In the genomic region with DNA sequence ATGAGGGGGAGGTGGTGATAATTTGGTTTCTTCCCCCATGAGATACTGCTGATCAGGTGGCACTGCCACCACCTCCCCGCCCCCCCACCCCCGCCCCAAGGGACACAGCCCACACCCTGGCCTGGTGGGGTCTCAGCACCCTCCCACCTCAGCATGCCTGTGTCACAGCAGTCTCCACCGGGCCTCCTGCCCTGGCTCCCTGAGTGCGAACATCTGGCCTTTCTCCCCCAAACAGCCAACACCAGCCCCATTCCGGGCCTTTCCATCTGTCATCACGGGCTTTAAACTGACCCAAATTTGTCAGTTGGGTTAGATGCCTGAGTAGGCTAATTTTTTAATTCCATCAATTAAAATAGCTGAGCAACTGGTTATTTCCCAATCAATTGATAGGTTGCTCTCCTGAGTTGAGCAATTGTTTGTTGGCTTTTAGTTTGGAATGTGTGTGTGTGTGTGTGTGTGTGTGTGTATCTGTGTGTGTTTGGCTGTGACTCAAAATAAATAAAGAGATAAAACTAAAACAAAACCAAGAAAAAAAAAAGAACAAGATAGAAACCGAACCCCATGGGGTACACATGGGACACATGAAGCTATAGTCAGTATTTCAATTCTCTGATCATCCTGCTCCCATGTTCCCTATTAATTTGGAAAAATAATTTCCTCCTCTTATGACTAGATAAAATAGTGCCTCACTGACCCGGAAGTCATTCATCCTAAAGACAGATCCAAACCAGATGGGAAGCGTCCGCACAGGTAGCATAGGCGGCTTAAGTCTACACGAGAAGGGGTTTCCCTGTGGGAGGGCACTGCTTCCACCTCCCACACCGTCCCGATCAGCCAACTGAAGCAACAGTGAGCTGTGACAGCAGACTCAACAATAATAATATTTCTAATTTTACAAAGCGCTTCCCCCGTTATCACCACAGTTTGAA, we compare ENCODE assay signal across 1 cellular context.
TF ChIP-seq lines count a peak whose summit lies in the region.

No MANE protein-coding gene starts in this region.

TF ChIP-seq in HepG2, 621 proteins besides CTCF, POLR2A, EP300 and RAD21 (continued from another document and continues in another):
- TF ChIP-seq, protein P1, sequence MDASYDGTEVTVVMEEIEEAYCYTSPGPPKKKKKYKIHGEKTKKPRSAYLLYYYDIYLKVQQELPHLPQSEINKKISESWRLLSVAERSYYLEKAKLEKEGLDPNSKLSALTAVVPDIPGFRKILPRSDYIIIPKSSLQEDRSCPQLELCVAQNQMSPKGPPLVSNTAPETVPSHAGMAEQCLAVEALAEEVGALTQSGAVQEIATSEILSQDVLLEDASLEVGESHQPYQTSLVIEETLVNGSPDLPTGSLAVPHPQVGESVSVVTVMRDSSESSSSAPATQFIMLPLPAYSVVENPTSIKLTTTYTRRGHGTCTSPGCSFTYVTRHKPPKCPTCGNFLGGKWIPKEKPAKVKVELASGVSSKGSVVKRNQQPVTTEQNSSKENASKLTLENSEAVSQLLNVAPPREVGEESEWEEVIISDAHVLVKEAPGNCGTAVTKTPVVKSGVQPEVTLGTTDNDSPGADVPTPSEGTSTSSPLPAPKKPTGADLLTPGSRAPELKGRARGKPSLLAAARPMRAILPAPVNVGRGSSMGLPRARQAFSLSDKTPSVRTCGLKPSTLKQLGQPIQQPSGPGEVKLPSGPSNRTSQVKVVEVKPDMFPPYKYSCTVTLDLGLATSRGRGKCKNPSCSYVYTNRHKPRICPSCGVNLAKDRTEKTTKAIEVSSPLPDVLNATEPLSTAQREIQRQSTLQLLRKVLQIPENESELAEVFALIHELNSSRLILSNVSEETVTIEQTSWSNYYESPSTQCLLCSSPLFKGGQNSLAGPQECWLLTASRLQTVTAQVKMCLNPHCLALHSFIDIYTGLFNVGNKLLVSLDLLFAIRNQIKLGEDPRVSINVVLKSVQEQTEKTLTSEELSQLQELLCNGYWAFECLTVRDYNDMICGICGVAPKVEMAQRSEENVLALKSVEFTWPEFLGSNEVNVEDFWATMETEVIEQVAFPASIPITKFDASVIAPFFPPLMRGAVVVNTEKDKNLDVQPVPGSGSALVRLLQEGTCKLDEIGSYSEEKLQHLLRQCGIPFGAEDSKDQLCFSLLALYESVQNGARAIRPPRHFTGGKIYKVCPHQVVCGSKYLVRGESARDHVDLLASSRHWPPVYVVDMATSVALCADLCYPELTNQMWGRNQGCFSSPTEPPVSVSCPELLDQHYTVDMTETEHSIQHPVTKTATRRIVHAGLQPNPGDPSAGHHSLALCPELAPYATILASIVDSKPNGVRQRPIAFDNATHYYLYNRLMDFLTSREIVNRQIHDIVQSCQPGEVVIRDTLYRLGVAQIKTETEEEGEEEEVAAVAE (CRISPR knock-in tag; IDR thresholded peaks at IDR 0.05; ENCODE audit: borderline replicate concordance): no peak
- peak; percentile 78 for TF ChIP-seq NR2C2 (CRISPR knock-in tag; IDR thresholded peaks at IDR 0.05; ENCODE audit: borderline replicate concordance)
- TF ChIP-seq SOX13 (IDR thresholded peaks at IDR 0.05): no peak
- TF ChIP-seq SOX13 (CRISPR knock-in tag; conservative IDR thresholded peaks at IDR 0.05 in 1 of 2, IDR thresholded peaks at IDR 0.05 in 1 of 2): 0 out of 4 replicates have a peak, but pooled peaks of 1 of the 2 experiments have one; percentile 23
- TF ChIP-seq, protein P2, sequence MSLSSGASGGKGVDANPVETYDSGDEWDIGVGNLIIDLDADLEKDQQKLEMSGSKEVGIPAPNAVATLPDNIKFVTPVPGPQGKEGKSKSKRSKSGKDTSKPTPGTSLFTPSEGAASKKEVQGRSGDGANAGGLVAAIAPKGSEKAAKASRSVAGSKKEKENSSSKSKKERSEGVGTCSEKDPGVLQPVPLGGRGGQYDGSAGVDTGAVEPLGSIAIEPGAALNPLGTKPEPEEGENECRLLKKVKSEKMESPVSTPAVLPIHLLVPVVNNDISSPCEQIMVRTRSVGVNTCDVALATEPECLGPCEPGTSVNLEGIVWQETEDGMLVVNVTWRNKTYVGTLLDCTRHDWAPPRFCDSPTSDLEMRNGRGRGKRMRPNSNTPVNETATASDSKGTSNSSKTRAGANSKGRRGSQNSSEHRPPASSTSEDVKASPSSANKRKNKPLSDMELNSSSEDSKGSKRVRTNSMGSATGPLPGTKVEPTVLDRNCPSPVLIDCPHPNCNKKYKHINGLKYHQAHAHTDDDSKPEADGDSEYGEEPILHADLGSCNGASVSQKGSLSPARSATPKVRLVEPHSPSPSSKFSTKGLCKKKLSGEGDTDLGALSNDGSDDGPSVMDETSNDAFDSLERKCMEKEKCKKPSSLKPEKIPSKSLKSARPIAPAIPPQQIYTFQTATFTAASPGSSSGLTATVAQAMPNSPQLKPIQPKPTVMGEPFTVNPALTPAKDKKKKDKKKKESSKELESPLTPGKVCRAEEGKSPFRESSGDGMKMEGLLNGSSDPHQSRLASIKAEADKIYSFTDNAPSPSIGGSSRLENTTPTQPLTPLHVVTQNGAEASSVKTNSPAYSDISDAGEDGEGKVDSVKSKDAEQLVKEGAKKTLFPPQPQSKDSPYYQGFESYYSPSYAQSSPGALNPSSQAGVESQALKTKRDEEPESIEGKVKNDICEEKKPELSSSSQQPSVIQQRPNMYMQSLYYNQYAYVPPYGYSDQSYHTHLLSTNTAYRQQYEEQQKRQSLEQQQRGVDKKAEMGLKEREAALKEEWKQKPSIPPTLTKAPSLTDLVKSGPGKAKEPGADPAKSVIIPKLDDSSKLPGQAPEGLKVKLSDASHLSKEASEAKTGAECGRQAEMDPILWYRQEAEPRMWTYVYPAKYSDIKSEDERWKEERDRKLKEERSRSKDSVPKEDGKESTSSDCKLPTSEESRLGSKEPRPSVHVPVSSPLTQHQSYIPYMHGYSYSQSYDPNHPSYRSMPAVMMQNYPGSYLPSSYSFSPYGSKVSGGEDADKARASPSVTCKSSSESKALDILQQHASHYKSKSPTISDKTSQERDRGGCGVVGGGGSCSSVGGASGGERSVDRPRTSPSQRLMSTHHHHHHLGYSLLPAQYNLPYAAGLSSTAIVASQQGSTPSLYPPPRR (CRISPR knock-in tag; IDR thresholded peaks at IDR 0.05; ENCODE audit: borderline replicate concordance): peak; percentile 56; the same call in 1 of the 2 replicates
- no peak for TF ChIP-seq ZSCAN20 (CRISPR knock-in tag; IDR thresholded peaks at IDR 0.05; ENCODE audit: borderline replicate concordance)
- TF ChIP-seq PAX8 (CRISPR knock-in tag; IDR thresholded peaks at IDR 0.05; ENCODE audit: borderline replicate concordance): no peak
- TF ChIP-seq FOXP1 (IDR thresholded peaks at IDR 0.05): peak; percentile 92
- TF ChIP-seq FOXP1 (CRISPR knock-in tag; IDR thresholded peaks at IDR 0.05): peak; percentile 88
- peak; percentile 15; the same call in 1 of the 2 replicates for TF ChIP-seq CHD2 (IDR thresholded peaks at IDR 0.05; ENCODE audit: low read depth, low read length)
- TF ChIP-seq KLF12 (CRISPR knock-in tag; IDR thresholded peaks at IDR 0.05; ENCODE audit: borderline replicate concordance): no peak
- TF ChIP-seq ZNF883 (CRISPR knock-in tag; IDR thresholded peaks at IDR 0.05; ENCODE audit: not compliant biosample characterization): no peak
- no peak for TF ChIP-seq SIX4 (CRISPR knock-in tag; IDR thresholded peaks at IDR 0.05)
- peak; percentile 81 for TF ChIP-seq CEBPG (CRISPR knock-in tag; IDR thresholded peaks at IDR 0.05)
- TF ChIP-seq RARA (CRISPR knock-in tag; IDR thresholded peaks at IDR 0.05): 0 out of 2 replicates have a peak, but pooled peaks have one; percentile 13
- TF ChIP-seq FOXA1 (IDR thresholded peaks at IDR 0.05): peak; percentile 87
- TF ChIP-seq FOXA1 (CRISPR knock-in tag; IDR thresholded peaks at IDR 0.05): peak; percentile 56
- no peak for TF ChIP-seq HIVEP1 (CRISPR knock-in tag; IDR thresholded peaks at IDR 0.05)
- no peak for TF ChIP-seq ZNF720 (CRISPR knock-in tag; IDR thresholded peaks at IDR 0.05)
- TF ChIP-seq, protein P3, sequence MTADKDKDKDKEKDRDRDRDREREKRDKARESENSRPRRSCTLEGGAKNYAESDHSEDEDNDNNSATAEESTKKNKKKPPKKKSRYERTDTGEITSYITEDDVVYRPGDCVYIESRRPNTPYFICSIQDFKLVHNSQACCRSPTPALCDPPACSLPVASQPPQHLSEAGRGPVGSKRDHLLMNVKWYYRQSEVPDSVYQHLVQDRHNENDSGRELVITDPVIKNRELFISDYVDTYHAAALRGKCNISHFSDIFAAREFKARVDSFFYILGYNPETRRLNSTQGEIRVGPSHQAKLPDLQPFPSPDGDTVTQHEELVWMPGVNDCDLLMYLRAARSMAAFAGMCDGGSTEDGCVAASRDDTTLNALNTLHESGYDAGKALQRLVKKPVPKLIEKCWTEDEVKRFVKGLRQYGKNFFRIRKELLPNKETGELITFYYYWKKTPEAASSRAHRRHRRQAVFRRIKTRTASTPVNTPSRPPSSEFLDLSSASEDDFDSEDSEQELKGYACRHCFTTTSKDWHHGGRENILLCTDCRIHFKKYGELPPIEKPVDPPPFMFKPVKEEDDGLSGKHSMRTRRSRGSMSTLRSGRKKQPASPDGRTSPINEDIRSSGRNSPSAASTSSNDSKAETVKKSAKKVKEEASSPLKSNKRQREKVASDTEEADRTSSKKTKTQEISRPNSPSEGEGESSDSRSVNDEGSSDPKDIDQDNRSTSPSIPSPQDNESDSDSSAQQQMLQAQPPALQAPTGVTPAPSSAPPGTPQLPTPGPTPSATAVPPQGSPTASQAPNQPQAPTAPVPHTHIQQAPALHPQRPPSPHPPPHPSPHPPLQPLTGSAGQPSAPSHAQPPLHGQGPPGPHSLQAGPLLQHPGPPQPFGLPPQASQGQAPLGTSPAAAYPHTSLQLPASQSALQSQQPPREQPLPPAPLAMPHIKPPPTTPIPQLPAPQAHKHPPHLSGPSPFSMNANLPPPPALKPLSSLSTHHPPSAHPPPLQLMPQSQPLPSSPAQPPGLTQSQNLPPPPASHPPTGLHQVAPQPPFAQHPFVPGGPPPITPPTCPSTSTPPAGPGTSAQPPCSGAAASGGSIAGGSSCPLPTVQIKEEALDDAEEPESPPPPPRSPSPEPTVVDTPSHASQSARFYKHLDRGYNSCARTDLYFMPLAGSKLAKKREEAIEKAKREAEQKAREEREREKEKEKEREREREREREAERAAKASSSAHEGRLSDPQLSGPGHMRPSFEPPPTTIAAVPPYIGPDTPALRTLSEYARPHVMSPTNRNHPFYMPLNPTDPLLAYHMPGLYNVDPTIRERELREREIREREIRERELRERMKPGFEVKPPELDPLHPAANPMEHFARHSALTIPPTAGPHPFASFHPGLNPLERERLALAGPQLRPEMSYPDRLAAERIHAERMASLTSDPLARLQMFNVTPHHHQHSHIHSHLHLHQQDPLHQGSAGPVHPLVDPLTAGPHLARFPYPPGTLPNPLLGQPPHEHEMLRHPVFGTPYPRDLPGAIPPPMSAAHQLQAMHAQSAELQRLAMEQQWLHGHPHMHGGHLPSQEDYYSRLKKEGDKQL (CRISPR knock-in tag; IDR thresholded peaks at IDR 0.05; ENCODE audit: low read depth): 0 out of 2 replicates have a peak, but pooled peaks have one; percentile 37
- TF ChIP-seq NFIC (IDR thresholded peaks at IDR 0.05; ENCODE audit: low read length): peak; percentile 82; the same call in 1 of the 2 replicates
- TF ChIP-seq FOSL2 (CRISPR knock-in tag; IDR thresholded peaks at IDR 0.05): peak; percentile 77
- no peak for TF ChIP-seq NFKB2 (CRISPR knock-in tag; IDR thresholded peaks at IDR 0.05; ENCODE audit: borderline replicate concordance)
- TF ChIP-seq, protein P4, sequence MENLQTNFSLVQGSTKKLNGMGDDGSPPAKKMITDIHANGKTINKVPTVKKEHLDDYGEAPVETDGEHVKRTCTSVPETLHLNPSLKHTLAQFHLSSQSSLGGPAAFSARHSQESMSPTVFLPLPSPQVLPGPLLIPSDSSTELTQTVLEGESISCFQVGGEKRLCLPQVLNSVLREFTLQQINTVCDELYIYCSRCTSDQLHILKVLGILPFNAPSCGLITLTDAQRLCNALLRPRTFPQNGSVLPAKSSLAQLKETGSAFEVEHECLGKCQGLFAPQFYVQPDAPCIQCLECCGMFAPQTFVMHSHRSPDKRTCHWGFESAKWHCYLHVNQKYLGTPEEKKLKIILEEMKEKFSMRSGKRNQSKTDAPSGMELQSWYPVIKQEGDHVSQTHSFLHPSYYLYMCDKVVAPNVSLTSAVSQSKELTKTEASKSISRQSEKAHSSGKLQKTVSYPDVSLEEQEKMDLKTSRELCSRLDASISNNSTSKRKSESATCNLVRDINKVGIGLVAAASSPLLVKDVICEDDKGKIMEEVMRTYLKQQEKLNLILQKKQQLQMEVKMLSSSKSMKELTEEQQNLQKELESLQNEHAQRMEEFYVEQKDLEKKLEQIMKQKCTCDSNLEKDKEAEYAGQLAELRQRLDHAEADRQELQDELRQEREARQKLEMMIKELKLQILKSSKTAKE (CRISPR knock-in tag; IDR thresholded peaks at IDR 0.05; ENCODE audit: borderline replicate concordance): no peak
- no peak; the same call in 1 of the 2 replicates for TF ChIP-seq TARDBP (CRISPR knock-in tag; IDR thresholded peaks at IDR 0.05)
- TF ChIP-seq, protein P5, sequence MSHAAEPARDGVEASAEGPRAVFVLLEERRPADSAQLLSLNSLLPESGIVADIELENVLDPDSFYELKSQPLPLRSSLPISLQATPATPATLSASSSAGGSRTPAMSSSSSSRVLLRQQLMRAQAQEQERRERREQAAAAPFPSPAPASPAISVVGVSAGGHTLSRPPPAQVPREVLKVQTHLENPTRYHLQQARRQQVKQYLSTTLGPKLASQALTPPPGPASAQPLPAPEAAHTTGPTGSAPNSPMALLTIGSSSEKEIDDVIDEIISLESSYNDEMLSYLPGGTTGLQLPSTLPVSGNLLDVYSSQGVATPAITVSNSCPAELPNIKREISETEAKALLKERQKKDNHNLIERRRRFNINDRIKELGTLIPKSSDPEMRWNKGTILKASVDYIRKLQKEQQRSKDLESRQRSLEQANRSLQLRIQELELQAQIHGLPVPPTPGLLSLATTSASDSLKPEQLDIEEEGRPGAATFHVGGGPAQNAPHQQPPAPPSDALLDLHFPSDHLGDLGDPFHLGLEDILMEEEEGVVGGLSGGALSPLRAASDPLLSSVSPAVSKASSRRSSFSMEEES (CRISPR knock-in tag; IDR thresholded peaks at IDR 0.05): no peak
- TF ChIP-seq CHCHD3 (CRISPR knock-in tag; IDR thresholded peaks at IDR 0.05): no peak
- TF ChIP-seq ZNF782 (CRISPR knock-in tag; IDR thresholded peaks at IDR 0.05; ENCODE audit: borderline replicate concordance): no peak
- 0 out of 2 replicates have a peak, but pooled peaks have one; percentile 18 for TF ChIP-seq ZNF788 (CRISPR knock-in tag; IDR thresholded peaks at IDR 0.05; ENCODE audit: borderline replicate concordance)
- TF ChIP-seq POGZ (CRISPR knock-in tag; IDR thresholded peaks at IDR 0.05): no peak
- no peak for TF ChIP-seq ZNF44 (CRISPR knock-in tag; IDR thresholded peaks at IDR 0.05)
- no peak for TF ChIP-seq ARNT (IDR thresholded peaks at IDR 0.05)
- TF ChIP-seq KLF9 (CRISPR knock-in tag; IDR thresholded peaks at IDR 0.05; ENCODE audit: low read depth): no peak
- peak; percentile 94 for TF ChIP-seq CEBPB (IDR thresholded peaks at IDR 0.05; ENCODE audit: borderline replicate concordance, low read depth, low read length)
- no peak for TF ChIP-seq ZFP36L1 (CRISPR knock-in tag; IDR thresholded peaks at IDR 0.05)
- peak; percentile 39; the same call in 1 of the 2 replicates for TF ChIP-seq SOX5 (CRISPR knock-in tag; IDR thresholded peaks at IDR 0.05; ENCODE audit: borderline replicate concordance)
- no peak for TF ChIP-seq ZNF724P (CRISPR knock-in tag; IDR thresholded peaks at IDR 0.05; ENCODE audit: borderline replicate concordance)
- TF ChIP-seq NFE2L1 (CRISPR knock-in tag; IDR thresholded peaks at IDR 0.05; ENCODE audit: borderline replicate concordance): no peak
- no peak for TF ChIP-seq ZEB1 (IDR thresholded peaks at IDR 0.05; ENCODE audit: insufficient replicate concordance, low read depth)
- TF ChIP-seq ARNTL (CRISPR knock-in tag; IDR thresholded peaks at IDR 0.05): no peak
- TF ChIP-seq NONO (IDR thresholded peaks at IDR 0.05): no peak
- TF ChIP-seq NONO (CRISPR knock-in tag; conservative IDR thresholded peaks at IDR 0.05): peak; percentile 37; the same call in 1 of the 2 replicates
- peak; percentile 37 for TF ChIP-seq SKI (IDR thresholded peaks at IDR 0.05; ENCODE audit: partially characterized antibody)
- peak; percentile 47 for TF ChIP-seq PRPF4 (IDR thresholded peaks at IDR 0.05; ENCODE audit: low read depth, low read length, poor library complexity, severe bottlenecking)
